ENCODE assay signal across 21 cellular contexts in genomic region chr1:53601031-53601745, GRCh38.
"Had no signal": no experiment of that assay in that cellular context is flagged by ENCODE, and none has a peak within 500 bp of the region (broad histone marks: within the 10 kb centered on the region; RNA-seq: fewer than 3 reads in every experiment).

No MANE protein-coding gene starts in this region.

- H3K9me3 Mint-ChIP-seq: activated B cell treated with CpG ODN at 0.5 μM for 24 hours; activated CD8-positive, alpha-beta T cell treated with anti-CD3 and anti-CD28 coated beads for 36 hours; activated naive CD8-positive, alpha-beta T cell treated with anti-CD3 and anti-CD28 coated beads, Interleukin-2, amount 50 U/mL, for 24 hours; dendritic cell treated with granulocyte-macrophage colony-stimulating factor and Interleukin-4, amounts not matched to agents 40 ng/mL and 50 ng/mL, for 4 days; memory B cell; naive thymus-derived CD8-positive, alpha-beta T cell; T-cell had no signal

- H3K36me3 ChIP-seq: neutrophil, transverse colon, vagina had no signal

- H3K36me3 Mint-ChIP-seq: memory B cell; naive thymus-derived CD8-positive, alpha-beta T cell; T-cell had no signal

- H3K4me1 Mint-ChIP-seq: activated B cell treated with CpG ODN at 0.5 μM for 24 hours; activated naive CD8-positive, alpha-beta T cell treated with anti-CD3 and anti-CD28 coated beads, Interleukin-2, amount 50 U/mL, for 24 hours; memory B cell had no signal

- H3K4me3 ChIP-seq: transverse colon, vagina had no signal

- ATAC-seq: SK-N-SH treated with all-trans-retinoic acid at 6 μM for 48 hours; stimulated activated naive CD8-positive, alpha-beta T cell treated with anti-CD3 and anti-CD28 coated beads, Interleukin-15, Interleukin-2, amounts not matched to agents 100 U/mL and 50 U/mL, for 24 hours had no signal

- H3K27me3 Mint-ChIP-seq: activated B cell treated with CpG ODN at 0.5 μM for 24 hours; activated CD8-positive, alpha-beta T cell treated with anti-CD3 and anti-CD28 coated beads for 36 hours; activated naive CD8-positive, alpha-beta T cell treated with anti-CD3 and anti-CD28 coated beads, Interleukin-2, amount 50 U/mL, for 24 hours; dendritic cell treated with granulocyte-macrophage colony-stimulating factor and Interleukin-4, amounts not matched to agents 40 ng/mL and 50 ng/mL, for 4 days; memory B cell; naive thymus-derived CD8-positive, alpha-beta T cell; T-cell had no signal

- H3K9me3 ChIP-seq: neutrophil, transverse colon, vagina had no signal

- H3K27me3 ChIP-seq: neutrophil, transverse colon, vagina had no signal

- H3K27ac ChIP-seq: neutrophil, parathyroid adenoma, transverse colon, vagina had no signal

- H3K4me3 Mint-ChIP-seq: activated B cell treated with CpG ODN at 0.5 μM for 24 hours; activated CD8-positive, alpha-beta T cell treated with anti-CD3 and anti-CD28 coated beads for 36 hours; activated naive CD8-positive, alpha-beta T cell treated with anti-CD3 and anti-CD28 coated beads, Interleukin-2, amount 50 U/mL, for 24 hours; dendritic cell treated with granulocyte-macrophage colony-stimulating factor and Interleukin-4, amounts not matched to agents 40 ng/mL and 50 ng/mL, for 4 days; memory B cell; T-cell had no signal

- H3K27ac Mint-ChIP-seq: activated B cell treated with CpG ODN at 0.5 μM for 24 hours; activated CD8-positive, alpha-beta T cell treated with anti-CD3 and anti-CD28 coated beads for 36 hours; activated naive CD8-positive, alpha-beta T cell treated with anti-CD3 and anti-CD28 coated beads, Interleukin-2, amount 50 U/mL, for 24 hours; dendritic cell treated with granulocyte-macrophage colony-stimulating factor and Interleukin-4, amounts not matched to agents 40 ng/mL and 50 ng/mL, for 4 days; memory B cell; T-cell had no signal

- H3K4me1 ChIP-seq: parathyroid adenoma, transverse colon, vagina had no signal

- DNase-seq: activated B cell treated with CpG ODN at 0.5 μM for 24 hours; activated CD4-positive, alpha-beta T cell treated with anti-CD3 and anti-CD28 coated beads for 4 hours; activated naive CD8-positive, alpha-beta T cell treated with anti-CD3 and anti-CD28 coated beads, Interleukin-2, amount 50 U/mL, for 24 hours; activated T-cell treated with anti-CD3 and anti-CD28 coated beads, Interleukin-2, amount 50 U/mL, for 48 hours; anterior cingulate cortex; cerebellar nuclear complex; effector CD8-positive, alpha-beta T cell; stimulated activated CD4-positive, alpha-beta T cell treated with anti-CD3 and anti-CD28 coated beads, Interleukin-12 subunit alpha, Interleukin-12 subunit beta, amount 100 ng/mL, for 4 hours; stimulated activated CD4-positive, alpha-beta T cell treated with anti-CD3 and anti-CD28 coated beads, Interleukin-2, amount 100 ng/mL, for 24 hours; stimulated activated naive CD8-positive, alpha-beta T cell treated with anti-CD3 and anti-CD28 coated beads, Interleukin-15, Interleukin-2, amounts not matched to agents 100 U/mL and 50 U/mL, for 24 hours; substantia nigra had no signal
